18 cellular contexts compared by ENCODE assay signal in the genomic region with DNA sequence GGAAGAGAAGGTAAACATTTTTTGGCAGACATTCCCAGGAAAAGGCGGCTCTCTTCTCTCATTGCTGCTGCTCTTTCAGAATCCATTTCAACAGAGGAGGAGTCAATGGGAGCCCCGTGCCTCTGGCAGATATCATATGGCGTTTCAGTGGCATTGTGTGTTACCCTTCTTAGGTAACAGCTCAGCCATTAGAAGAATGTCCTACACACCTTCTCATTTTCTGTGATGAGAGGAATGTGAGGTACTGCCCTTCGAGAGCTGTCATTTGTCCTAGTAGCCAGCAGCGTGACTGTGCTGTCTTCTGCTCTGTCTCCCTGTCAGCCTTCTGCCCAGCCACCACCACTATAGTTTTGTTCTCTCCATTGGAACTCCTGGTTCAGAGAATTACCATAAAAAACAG.
DNase-seq lines count a peak whose midpoint lies in the region; ATAC-seq and TF ChIP-seq lines count a peak whose summit lies in the region.
"Had no signal": no experiment of that assay in that cellular context is flagged by ENCODE, and none has a peak within 500 bp of the region (broad histone marks: within the 10 kb centered on the region; RNA-seq: fewer than 3 reads in every experiment).

No MANE protein-coding gene starts in this region.

- CTCF ChIA-PET in PC-3 (lab: Charles Lee) = no interaction called here
- CTCF ChIA-PET in activated CD4-positive, alpha-beta memory T cell treated with anti-CD3 and anti-CD28 coated beads for 36 hours (lab: Charles Lee) = no interaction called here

- no peak overlapping the region for H2AFZ ChIP-seq in PC-3 (ENCODE audit: low read length)

- H3K79me2 ChIP-seq in PC-3 (ENCODE audit: low read length) = peaks cover 83% of the 10 kb centered on the region

- intact Hi-C loops in PC-3 (cut with micrococcal nuclease) (no loop called here), esophagus muscularis mucosa (cut with DNase I) (no loop called here), transverse colon (cut with DNase I; ENCODE audit: low total_unique reads) (no loop called here)
- intact Hi-C loops in activated CD4-positive, alpha-beta memory T cell treated with anti-CD3 and anti-CD28 coated beads for 36 hours (cut with micrococcal nuclease) = no loop called here

- in situ Hi-C loops in transverse colon (cut with MboI; ENCODE audit: low pct_ligation_motif_present in 1 of 4, low pct_unique_long_range_greater_than_20kb in 1 of 4, low sequenced_read_pairs in 3 of 4) = no loop called here

- no peak for TF ChIP-seq CTCF in PC-3 (conservative IDR thresholded peaks at IDR 0.05; ENCODE audit: low read depth, low read length)
- no peak for TF ChIP-seq CTCF in esophagus muscularis mucosa (IDR thresholded peaks at IDR 0.05)
- no peak for TF ChIP-seq CTCF in mesothelial cell of epicardium (IDR thresholded peaks at IDR 0.05; ENCODE audit: unreplicated experiment)
- no peak for TF ChIP-seq CTCF in transverse colon (IDR thresholded peaks at IDR 0.05)
- no peak for TF ChIP-seq CTCF in glutamatergic neuron (IDR thresholded peaks at IDR 0.05; ENCODE audit: partially characterized antibody, unreplicated experiment)
- TF ChIP-seq CTCF in omental fat pad (IDR thresholded peaks at IDR 0.05) = no peak

- TF ChIP-seq POLR2A in esophagus muscularis mucosa (IDR thresholded peaks at IDR 0.05; ENCODE audit: low read depth) (no peak), transverse colon (IDR thresholded peaks at IDR 0.05) (no peak)

- DNase-seq in PC-3 (no peak), esophagus muscularis mucosa (ENCODE audit: extremely low spot score) (peak; percentile 47), mesothelial cell of epicardium (ENCODE audit: low spot score in 2 of 2, unreplicated experiment in 2 of 2) (no peak), transverse colon (no peak), glutamatergic neuron (no peak), omental fat pad (ENCODE audit: low spot score) (no peak)
- no peak for DNase-seq in activated CD4-positive, alpha-beta memory T cell treated with anti-CD3 and anti-CD28 coated beads for 36 hours
- DNase-seq: activated naive CD8-positive, alpha-beta T cell treated with anti-CD3 and anti-CD28 coated beads, Interleukin-2, amount 10 ng/mL, durations not matched to agents 7 days and 5 days; activated T-cell treated with anti-CD3 and anti-CD28 coated beads, Interleukin-2, amount 50 U/mL, for 24 hours; EL; mesendoderm; ovary; stimulated activated CD4-positive, alpha-beta T cell treated with anti-CD3 and anti-CD28 coated beads, Interleukin-1b, Interleukin-23, amount 100 ng/mL, for 48 hours; stimulated activated CD8-positive, alpha-beta memory T cell treated with anti-CD3 and anti-CD28 coated beads, Interleukin-4, amount 100 ng/mL, for 48 hours had no signal

- no peak overlapping the region for H3K9ac ChIP-seq in PC-3 (ENCODE audit: low read length)

- ATAC-seq in PC-3 = no peak
- no peak for ATAC-seq in HG02571 (IDR thresholded peaks at IDR 0.05; ENCODE audit: unreplicated experiment)
- no peak for ATAC-seq in omental fat pad (ENCODE audit: low FRiP score)
- ATAC-seq: GM12878 had no signal

- H3F3A ChIP-seq in PC-3 (ENCODE audit: low read length, unreplicated experiment) = no peaks in the 10 kb centered on the region

- H3K9me3 ChIP-seq in PC-3 (ENCODE audit: low read length) (no peaks in the 10 kb centered on the region), esophagus muscularis mucosa (no peaks in the 10 kb centered on the region), transverse colon (no peaks in the 10 kb centered on the region)
- H3K9me3 ChIP-seq: ovary had no signal

- no peaks in the 10 kb centered on the region for H3K9me2 ChIP-seq in PC-3 (replicated peaks; ENCODE audit: low read length)

- H3K36me3 Mint-ChIP-seq in mesothelial cell of epicardium (no peaks in the 10 kb centered on the region), glutamatergic neuron (ENCODE audit: unreplicated experiment) (peaks cover 7% of the 10 kb centered on the region)
- no peaks in the 10 kb centered on the region for H3K36me3 Mint-ChIP-seq in activated CD4-positive, alpha-beta memory T cell treated with anti-CD3 and anti-CD28 coated beads for 36 hours
- H3K36me3 Mint-ChIP-seq: activated naive CD8-positive, alpha-beta T cell treated with anti-CD3 and anti-CD28 coated beads, Interleukin-2, amount 10 ng/mL, durations not matched to agents 7 days and 5 days; CD14-positive monocyte had no signal

- H3K27me3 Mint-ChIP-seq in mesothelial cell of epicardium (ENCODE audit: low read depth) (no peaks in the 10 kb centered on the region), glutamatergic neuron (ENCODE audit: unreplicated experiment) (peaks cover 5% of the 10 kb centered on the region)
- H3K27me3 Mint-ChIP-seq in activated CD4-positive, alpha-beta memory T cell treated with anti-CD3 and anti-CD28 coated beads for 36 hours = peaks cover 11% of the 10 kb centered on the region

- H3K4me1 ChIP-seq in PC-3 (ENCODE audit: insufficient read depth, low read length) (peaks cover 27% of the 10 kb centered on the region), esophagus muscularis mucosa (peaks cover 40 to 50% (median 45%) of the 10 kb centered on the region in 4 donors), transverse colon (peaks cover 6 to 26% (median 19%) of the 10 kb centered on the region in 4 donors)

- no peaks in the 10 kb centered on the region for H3K27me3 ChIP-seq in PC-3 (ENCODE audit: low read length)
- no peaks in the 10 kb centered on the region for H3K27me3 ChIP-seq in esophagus muscularis mucosa
- no peaks in the 10 kb centered on the region for H3K27me3 ChIP-seq in transverse colon
- H3K27me3 ChIP-seq: ovary had no signal

- no peaks in the 10 kb centered on the region for H4K20me1 ChIP-seq in PC-3 (ENCODE audit: low read length)

- no TSS peak for BruUV-seq in PC-3 (replicated peaks; lab: Mats Ljungman, UMichigan)

- H3K4me3 ChIP-seq in PC-3 (ENCODE audit: low read length) = no peak overlapping the region
- no peak overlapping the region for H3K4me3 ChIP-seq in esophagus muscularis mucosa
- H3K4me3 ChIP-seq in transverse colon = no peak overlapping the region
- H3K4me3 ChIP-seq: GM12878, ovary had no signal

- H3K4me1 Mint-ChIP-seq in mesothelial cell of epicardium = peaks cover 14% of the 10 kb centered on the region
- H3K4me1 Mint-ChIP-seq in glutamatergic neuron (ENCODE audit: low read depth, unreplicated experiment) = peaks cover 8% of the 10 kb centered on the region
- H3K4me1 Mint-ChIP-seq in activated CD4-positive, alpha-beta memory T cell treated with anti-CD3 and anti-CD28 coated beads for 36 hours (ENCODE audit: low read depth) = no peaks in the 10 kb centered on the region
- H3K4me1 Mint-ChIP-seq: activated naive CD8-positive, alpha-beta T cell treated with anti-CD3 and anti-CD28 coated beads, Interleukin-2, amount 10 ng/mL, durations not matched to agents 7 days and 5 days; CD14-positive monocyte had no signal

- TF ChIP-seq EP300 in esophagus muscularis mucosa (IDR thresholded peaks at IDR 0.05) (no peak), transverse colon (IDR thresholded peaks at IDR 0.05; ENCODE audit: low read depth) (no peak)

- H3K27ac Mint-ChIP-seq in mesothelial cell of epicardium (peak overlapping the region; percentile 71), glutamatergic neuron (ENCODE audit: unreplicated experiment) (no peak overlapping the region)
- no peak overlapping the region for H3K27ac Mint-ChIP-seq in activated CD4-positive, alpha-beta memory T cell treated with anti-CD3 and anti-CD28 coated beads for 36 hours
- H3K27ac Mint-ChIP-seq: activated naive CD8-positive, alpha-beta T cell treated with anti-CD3 and anti-CD28 coated beads, Interleukin-2, amount 10 ng/mL, durations not matched to agents 7 days and 5 days; activated T-cell treated with anti-CD3 and anti-CD28 coated beads, Interleukin-2, amount 50 U/mL, for 24 hours; CD14-positive monocyte; T-helper 1 cell treated with Interleukin-12 subunit alpha and Interleukin-12 subunit beta and Interleukin-4 antibody, amounts not matched to agents 30 μg/mL and 1 μg/mL, for 36 hours had no signal

- H3K27ac ChIP-seq in PC-3 (ENCODE audit: low read length) (0 out of 2 replicates have a peak overlapping the region, but pooled peaks have one; percentile 9), esophagus muscularis mucosa (replicated peaks in 1 of 4) (peak overlapping the region; percentile 59 to 65 (median 60)), transverse colon (peak overlapping the region; percentile 50 to 77 (median 68))

- H3K9me3 Mint-ChIP-seq in mesothelial cell of epicardium (no peaks in the 10 kb centered on the region), glutamatergic neuron (ENCODE audit: unreplicated experiment) (peaks cover 7% of the 10 kb centered on the region)
- H3K9me3 Mint-ChIP-seq in activated CD4-positive, alpha-beta memory T cell treated with anti-CD3 and anti-CD28 coated beads for 36 hours = no peaks in the 10 kb centered on the region
- H3K9me3 Mint-ChIP-seq: activated naive CD8-positive, alpha-beta T cell treated with anti-CD3 and anti-CD28 coated beads, Interleukin-2, amount 10 ng/mL, durations not matched to agents 7 days and 5 days; activated T-cell treated with anti-CD3 and anti-CD28 coated beads, Interleukin-2, amount 50 U/mL, for 24 hours; T-helper 1 cell treated with Interleukin-12 subunit alpha and Interleukin-12 subunit beta and Interleukin-4 antibody, amounts not matched to agents 30 μg/mL and 1 μg/mL, for 36 hours had no signal

- no peak overlapping the region for H3K4me3 Mint-ChIP-seq in mesothelial cell of epicardium
- no peak overlapping the region for H3K4me3 Mint-ChIP-seq in glutamatergic neuron (ENCODE audit: unreplicated experiment)
- H3K4me3 Mint-ChIP-seq in activated CD4-positive, alpha-beta memory T cell treated with anti-CD3 and anti-CD28 coated beads for 36 hours = no peak overlapping the region
- H3K4me3 Mint-ChIP-seq: activated naive CD8-positive, alpha-beta T cell treated with anti-CD3 and anti-CD28 coated beads, Interleukin-2, amount 10 ng/mL, durations not matched to agents 7 days and 5 days; activated T-cell treated with anti-CD3 and anti-CD28 coated beads, Interleukin-2, amount 50 U/mL, for 24 hours; CD14-positive monocyte; T-helper 1 cell treated with Interleukin-12 subunit alpha and Interleukin-12 subunit beta and Interleukin-4 antibody, amounts not matched to agents 30 μg/mL and 1 μg/mL, for 36 hours had no signal

- 94% methylated on average over 5 of the region's 5 CpGs for WGBS in esophagus muscularis mucosa
- WGBS in transverse colon (ENCODE audit: low coverage in 1 of 2), 2 donors = 58 to 68% methylated on average over 3 to 5 of the region's 5 CpGs

- POLR2A ChIA-PET in PC-3 (lab: Charles Lee; ENCODE audit: unreplicated experiment) = no interaction called here
- POLR2A ChIA-PET in activated CD4-positive, alpha-beta memory T cell treated with anti-CD3 and anti-CD28 coated beads for 36 hours (lab: Charles Lee) = no interaction called here

- H3K36me3 ChIP-seq in PC-3 (ENCODE audit: low read depth, low read length) (peaks cover 6% of the 10 kb centered on the region), esophagus muscularis mucosa (no peaks in the 10 kb centered on the region), transverse colon (peaks cover 0 to 1% (median 0%) of the 10 kb centered on the region in 4 donors)
- H3K36me3 ChIP-seq: ovary had no signal

- H3K4me2 ChIP-seq in PC-3 (ENCODE audit: low read length) = no peak overlapping the region

Comparison
In these comparisons a context has a peak if more than half of its experiments do, and no peak if none do; other contexts are left out.
1. H3K27ac ChIP-seq: peak in every context shown above with its lines; median percentile 68 in transverse colon; 60 in esophagus muscularis mucosa; 9 in PC-3.